In the genomic region with DNA sequence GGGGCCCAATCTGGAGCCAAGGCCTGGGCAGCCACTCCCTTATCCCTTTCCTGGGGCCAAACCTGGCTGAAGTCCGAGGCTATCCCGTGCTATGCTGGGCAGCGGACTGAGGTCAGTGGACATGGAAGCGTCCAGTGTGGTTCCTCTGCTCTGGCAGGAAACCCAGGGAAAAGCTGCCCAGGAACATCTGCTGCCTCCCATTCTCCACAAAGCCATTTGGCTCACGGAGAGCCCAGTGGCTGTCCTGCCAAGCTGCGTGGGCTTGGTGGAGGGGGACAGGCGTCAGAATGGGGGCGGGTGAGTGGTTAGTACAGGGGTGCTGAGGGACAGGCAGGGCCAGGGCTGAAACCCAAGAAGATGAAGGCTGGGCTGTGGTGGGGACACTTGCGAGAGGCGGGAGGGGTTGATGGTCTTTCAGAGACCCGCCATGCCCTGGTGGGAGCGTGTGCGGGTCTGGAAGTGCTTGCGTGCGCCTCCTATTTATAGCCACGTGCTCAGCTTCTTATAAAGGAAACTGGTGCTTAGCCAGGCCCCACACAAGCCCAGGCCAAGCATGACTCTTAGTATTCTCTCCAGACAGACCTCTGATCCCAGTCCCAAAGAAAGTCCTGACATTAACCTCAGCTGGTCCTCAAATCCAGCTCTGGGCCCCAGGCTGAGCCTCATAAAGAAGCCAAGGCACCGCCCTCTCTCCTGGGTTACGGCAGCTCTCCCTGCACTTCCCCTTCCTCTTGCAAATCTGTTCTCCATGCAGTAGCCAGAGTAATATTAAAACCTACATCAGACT, we compare ENCODE assay signal across 1 cellular context.
A peak's percentile ranks its signal among the peaks of the same experiment; 100 is the strongest.
TF ChIP-seq lines count a peak whose summit lies in the region.

No MANE protein-coding gene starts in this region.

TF ChIP-seq in K562, 482 proteins besides CTCF, POLR2A, EP300 and RAD21:
- TF ChIP-seq E2F6 (IDR thresholded peaks at IDR 0.05; ENCODE audit: borderline replicate concordance in 1 of 2, extremely low read depth in 1 of 2, insufficient read depth in 1 of 2, insufficient read length in 1 of 2, low read depth in 1 of 2, low read length in 1 of 2, poor library complexity in 1 of 2, severe bottlenecking in 1 of 2) (peak in 1 of 2 experiments; percentile 9), L3MBTL2 (IDR thresholded peaks at IDR 0.05) (peak; percentile 55), SPI1 (IDR thresholded peaks at IDR 0.05; ENCODE audit: borderline replicate concordance, low read depth, low read length) (peak; percentile 75; the same call in 1 of the 2 replicates)
- TF ChIP-seq, protein P1, sequence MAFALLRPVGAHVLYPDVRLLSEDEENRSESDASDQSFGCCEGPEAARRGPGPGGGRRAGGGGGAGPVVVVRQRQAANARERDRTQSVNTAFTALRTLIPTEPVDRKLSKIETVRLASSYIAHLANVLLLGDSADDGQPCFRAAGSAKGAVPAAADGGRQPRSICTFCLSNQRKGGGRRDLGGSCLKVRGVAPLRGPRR (CRISPR knock-in tag; IDR thresholded peaks at IDR 0.05) = no peak
